In the genomic region with DNA sequence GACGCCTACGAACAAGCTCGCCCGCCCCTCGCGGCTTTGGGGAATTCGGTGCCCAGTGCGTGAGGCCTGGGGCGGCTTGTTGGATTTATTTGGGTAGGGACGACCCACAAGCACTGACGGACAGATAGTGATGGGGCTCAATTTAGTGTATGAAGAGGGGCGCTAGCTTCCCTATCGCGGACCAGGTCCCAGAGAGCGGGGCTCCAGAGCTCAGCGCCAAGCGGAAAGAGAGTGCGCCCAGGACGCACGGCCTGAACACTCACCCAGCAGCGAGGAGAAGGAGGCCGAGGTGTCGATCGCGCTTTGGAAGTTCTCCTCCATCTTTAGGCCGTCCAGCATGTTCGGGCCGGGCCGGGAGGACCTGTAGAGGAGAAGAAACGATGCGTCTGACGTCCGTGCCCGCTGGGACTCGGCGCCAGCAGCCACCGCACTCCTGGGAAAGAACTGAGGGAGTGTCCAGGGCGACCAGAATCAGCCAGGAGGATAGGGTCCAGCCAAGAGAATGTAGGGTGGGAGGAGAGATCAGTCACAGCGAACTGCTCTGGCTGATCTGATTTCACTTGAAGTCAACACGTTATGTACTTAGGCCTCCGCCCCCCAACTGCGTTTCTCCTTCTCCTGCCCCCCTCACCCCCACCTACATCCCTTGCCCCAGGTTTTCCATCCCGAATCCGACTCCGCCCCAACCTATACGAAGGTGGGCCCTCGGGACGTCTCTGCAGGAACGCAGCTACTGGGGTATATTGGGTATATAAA, we compare ENCODE assay signal across 12 cellular contexts. TPM values are rescaled to one million over a fixed set of nuclear protein-coding genes. Genes with fewer than 3 reads are reported as not detected.
A peak's percentile ranks its signal among the peaks of the same experiment; 100 is the strongest.
DNase-seq lines count a peak whose midpoint lies in the region; ATAC-seq and TF ChIP-seq lines count a peak whose summit lies in the region.
"Had no signal": no experiment of that assay in that cellular context is flagged by ENCODE, and none has a peak within 500 bp of the region (broad histone marks: within the 10 kb centered on the region; RNA-seq: fewer than 3 reads in every experiment).

No MANE protein-coding gene starts in this region.

- peaks cover 85% of the 10 kb centered on the region for H3K27me3 ChIP-seq in suprapubic skin

- H3K36me3 ChIP-seq in suprapubic skin = no peaks in the 10 kb centered on the region

- TF ChIP-seq CTCF in chondrocyte (IDR thresholded peaks at IDR 0.05) = no peak
- no peak for TF ChIP-seq CTCF in mesothelial cell of epicardium (IDR thresholded peaks at IDR 0.05; ENCODE audit: unreplicated experiment)
- no peak for TF ChIP-seq CTCF in suprapubic skin (IDR thresholded peaks at IDR 0.05)

- no peak for TF ChIP-seq EP300 in suprapubic skin (IDR thresholded peaks at IDR 0.05)

- peak overlapping the region; percentile 48 for H3K4me3 ChIP-seq in suprapubic skin

- 7% methylated on average over 35 of the region's 49 CpGs for WGBS in suprapubic skin

- H3K9me3 Mint-ChIP-seq in activated CD8-positive, alpha-beta memory T cell treated with anti-CD3 and anti-CD28 coated beads, Interleukin-2, amount 10 ng/mL, durations not matched to agents 7 days and 5 days (ENCODE audit: low read depth) = no peaks in the 10 kb centered on the region
- no peaks in the 10 kb centered on the region for H3K9me3 Mint-ChIP-seq in chondrocyte (ENCODE audit: low read depth)
- H3K9me3 Mint-ChIP-seq in mesothelial cell of epicardium = no peaks in the 10 kb centered on the region
- H3K9me3 Mint-ChIP-seq: activated naive CD4-positive, alpha-beta T cell treated with anti-CD3 and anti-CD28 coated beads for 36 hours had no signal

- peaks cover 2% of the 10 kb centered on the region for H3K4me1 Mint-ChIP-seq in activated CD8-positive, alpha-beta memory T cell treated with anti-CD3 and anti-CD28 coated beads, Interleukin-2, amount 10 ng/mL, durations not matched to agents 7 days and 5 days
- peaks cover 26% of the 10 kb centered on the region for H3K4me1 Mint-ChIP-seq in chondrocyte (ENCODE audit: low read depth)
- peaks cover 23% of the 10 kb centered on the region for H3K4me1 Mint-ChIP-seq in mesothelial cell of epicardium

- H3K4me1 ChIP-seq in suprapubic skin = peaks cover 45% of the 10 kb centered on the region

- no peaks in the 10 kb centered on the region for H3K9me3 ChIP-seq in suprapubic skin

- CTCF ChIA-PET in activated CD8-positive, alpha-beta memory T cell treated with anti-CD3 and anti-CD28 coated beads, Interleukin-2, amount 10 ng/mL, durations not matched to agents 7 days and 5 days (lab: Charles Lee) = interaction anchor here (2.0 kb wide), 1 partner anchor 12 kb away, joined by 8 read pairs; no protein-coding TSS in a partner anchor

- H3K36me3 Mint-ChIP-seq in activated CD8-positive, alpha-beta memory T cell treated with anti-CD3 and anti-CD28 coated beads, Interleukin-2, amount 10 ng/mL, durations not matched to agents 7 days and 5 days = no peaks in the 10 kb centered on the region
- H3K36me3 Mint-ChIP-seq in chondrocyte (ENCODE audit: low read depth) (no peaks in the 10 kb centered on the region), mesothelial cell of epicardium (no peaks in the 10 kb centered on the region)

- no peak for TF ChIP-seq POLR2A in suprapubic skin (IDR thresholded peaks at IDR 0.05)

- H3K27me3 Mint-ChIP-seq in activated CD8-positive, alpha-beta memory T cell treated with anti-CD3 and anti-CD28 coated beads, Interleukin-2, amount 10 ng/mL, durations not matched to agents 7 days and 5 days = peaks cover 88% of the 10 kb centered on the region
- H3K27me3 Mint-ChIP-seq in chondrocyte (ENCODE audit: low read depth) (peaks cover 87% of the 10 kb centered on the region), mesothelial cell of epicardium (ENCODE audit: low read depth) (peaks cover 98% of the 10 kb centered on the region)

- no peak overlapping the region for H3K27ac ChIP-seq in suprapubic skin

- H3K27ac Mint-ChIP-seq in activated CD8-positive, alpha-beta memory T cell treated with anti-CD3 and anti-CD28 coated beads, Interleukin-2, amount 10 ng/mL, durations not matched to agents 7 days and 5 days = peak overlapping the region; percentile 19
- no peak overlapping the region for H3K27ac Mint-ChIP-seq in chondrocyte (ENCODE audit: unreplicated experiment)
- H3K27ac Mint-ChIP-seq in mesothelial cell of epicardium = no peak overlapping the region
- H3K27ac Mint-ChIP-seq: activated naive CD4-positive, alpha-beta T cell treated with anti-CD3 and anti-CD28 coated beads for 36 hours had no signal

- no peak for DNase-seq in activated CD8-positive, alpha-beta memory T cell treated with anti-CD3 and anti-CD28 coated beads, Interleukin-2, amount 10 ng/mL, durations not matched to agents 7 days and 5 days
- no peak for DNase-seq in activated CD8-positive, alpha-beta memory T cell treated with anti-CD3 and anti-CD28 coated beads for 24 hours
- no peak for DNase-seq in chondrocyte (ENCODE audit: low spot score)
- DNase-seq in mesothelial cell of epicardium (ENCODE audit: low spot score in 2 of 2, unreplicated experiment in 2 of 2) = no peak
- DNase-seq in suprapubic skin (ENCODE audit: low spot score in 2 of 2) = no peak
- DNase-seq in NCI-H146 (lab: John Stamatoyannopoulos, UW) = no peak
- DNase-seq in hypothalamus (lab: John Stamatoyannopoulos, UW) = no peak
- DNase-seq in DMS 273 treated with DMSO at 0.1 percent for 48 hours (lab: John Stamatoyannopoulos, UW) = no peak
- DNase-seq: activated naive CD4-positive, alpha-beta T cell treated with anti-CD3 and anti-CD28 coated beads for 36 hours; KBM-7 had no signal

- H3K4me3 Mint-ChIP-seq in activated CD8-positive, alpha-beta memory T cell treated with anti-CD3 and anti-CD28 coated beads, Interleukin-2, amount 10 ng/mL, durations not matched to agents 7 days and 5 days = no peak overlapping the region
- H3K4me3 Mint-ChIP-seq in chondrocyte (ENCODE audit: unreplicated experiment) (peak overlapping the region; percentile 54), mesothelial cell of epicardium (peak overlapping the region; percentile 37)
- H3K4me3 Mint-ChIP-seq: activated naive CD4-positive, alpha-beta T cell treated with anti-CD3 and anti-CD28 coated beads for 36 hours had no signal

- no peak for ATAC-seq in activated CD8-positive, alpha-beta memory T cell treated with anti-CD3 and anti-CD28 coated beads, Interleukin-2, amount 10 ng/mL, durations not matched to agents 7 days and 5 days

RNA-seq across cellular contexts. Expression of gene LMX1A, which starts 1.1 kb away (rescaled TPM):
- total RNA-seq in activated CD8-positive, alpha-beta memory T cell treated with anti-CD3 and anti-CD28 coated beads, Interleukin-2, amount 10 ng/mL, durations not matched to agents 7 days and 5 days = not detected
- total RNA-seq in chondrocyte (not detected in 3 replicates), mesothelial cell of epicardium (0.18 TPM in 1 of 3 replicates, not detected in the others), suprapubic skin (under 1 TPM in 1 of 4 donors, not detected in 3; 0.44 TPM)
- total RNA-seq: activated naive CD4-positive, alpha-beta T cell treated with anti-CD3 and anti-CD28 coated beads for 36 hours; fibroblast of villous mesenchyme; pulmonary artery endothelial cell had no signal
